Comparison of ENCODE assay signal across 7 cellular contexts in the genomic region with DNA sequence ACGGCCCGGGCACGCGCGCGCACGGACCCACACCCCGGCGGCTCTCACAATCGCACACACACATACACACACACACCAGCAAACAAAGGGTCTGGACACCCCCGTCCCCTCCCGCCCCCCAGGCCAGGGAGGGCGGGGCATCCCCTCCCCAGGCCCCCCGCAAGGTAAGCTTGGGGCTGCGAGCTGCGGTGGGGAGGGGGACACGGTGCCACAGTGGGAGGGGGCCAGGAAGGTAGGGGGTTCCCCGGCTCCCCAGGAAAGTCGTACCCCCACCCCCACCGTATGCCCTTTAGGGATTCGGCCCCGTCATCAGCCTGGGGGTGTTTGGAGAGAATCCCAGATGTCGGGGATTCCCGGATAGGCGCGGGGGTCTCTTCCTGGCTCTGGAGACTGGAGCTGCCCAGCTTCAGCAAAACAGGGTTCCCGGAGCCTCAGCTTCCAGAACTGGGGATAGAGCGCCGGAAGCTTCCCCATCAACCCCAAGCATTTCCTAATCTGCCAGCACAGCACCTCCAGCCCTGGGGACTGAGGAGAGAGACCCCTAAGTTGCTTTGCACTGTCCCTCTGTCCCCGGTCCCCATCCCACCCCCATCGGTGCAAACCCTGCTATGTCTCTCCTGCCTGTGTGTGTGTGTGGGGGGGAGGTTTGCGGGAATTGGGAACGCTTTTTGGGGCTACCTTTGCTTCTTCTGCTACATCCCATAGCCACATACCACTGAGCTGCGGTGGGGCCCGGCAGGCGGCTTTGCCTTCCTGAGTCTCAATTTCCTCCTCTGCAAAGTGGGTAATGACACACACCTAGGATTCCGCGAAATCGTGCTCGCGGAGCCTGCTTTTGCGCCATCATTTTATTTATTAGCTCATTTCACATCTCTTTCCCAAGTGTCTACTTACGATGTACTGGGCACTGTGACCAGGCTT. TPM values are rescaled to one million over a fixed set of nuclear protein-coding genes. Genes with fewer than 3 reads are reported as not detected.
DNase-seq lines count a peak whose midpoint lies in the region; ATAC-seq and TF ChIP-seq lines count a peak whose summit lies in the region.

No MANE protein-coding gene starts in this region.

- no peak for ATAC-seq in stimulated activated effector memory CD8-positive, alpha-beta T cell treated with anti-CD3 and anti-CD28 coated beads, Interleukin-12 subunit alpha, Interleukin-12 subunit beta, amount 100 ng/mL, for 72 hours
- ATAC-seq in GM19328 (IDR thresholded peaks at IDR 0.05; ENCODE audit: unreplicated experiment) (no peak), GM21447 (IDR thresholded peaks at IDR 0.05; ENCODE audit: unreplicated experiment) (no peak), HG03175 (IDR thresholded peaks at IDR 0.05; ENCODE audit: unreplicated experiment) (no peak)

- TF ChIP-seq CTCF in HL-60 (IDR thresholded peaks at IDR 0.05; ENCODE audit: insufficient read depth, low read length): no peak
- no peak for TF ChIP-seq CTCF in fibroblast of pulmonary artery (IDR thresholded peaks at IDR 0.05; ENCODE audit: low read length, missing control alignments)

- peaks cover 15% of the 10 kb centered on the region for H3K27me3 ChIP-seq in HL-60 (ENCODE audit: insufficient read depth, poor library complexity, severe bottlenecking)

- H3K4me3 ChIP-seq in HL-60 (replicated peaks; ENCODE audit: insufficient read depth, low read length) (0 out of 2 replicates have a peak overlapping the region, but pooled peaks have one; percentile 99), fibroblast of pulmonary artery (replicated peaks; ENCODE audit: low read depth, low read length) (peak overlapping the region; percentile 100)

- H3K36me3 Mint-ChIP-seq in activated CD4-positive, alpha-beta memory T cell treated with anti-CD3 and anti-CD28 coated beads, Interleukin-2, amount 10 ng/mL, durations not matched to agents 7 days and 5 days (ENCODE audit: low read depth): peaks cover 45% of the 10 kb centered on the region
- peaks cover 70% of the 10 kb centered on the region for H3K36me3 Mint-ChIP-seq in stimulated activated effector memory CD8-positive, alpha-beta T cell treated with anti-CD3 and anti-CD28 coated beads, Interleukin-12 subunit alpha, Interleukin-12 subunit beta, amount 100 ng/mL, for 72 hours

- POLR2A ChIA-PET in activated CD4-positive, alpha-beta memory T cell treated with anti-CD3 and anti-CD28 coated beads, Interleukin-2, amount 10 ng/mL, durations not matched to agents 7 days and 5 days (lab: Charles Lee): interaction anchor here (0.8 to 24.6 kb wide), 12 partner anchors 20 to 239 kb away, joined by 3 to 780 read pairs (median 5); partner anchors contain the start of genes CDKN2D, DNMT1, ICAM1 and MRPL4

- CTCF ChIA-PET in activated CD4-positive, alpha-beta memory T cell treated with anti-CD3 and anti-CD28 coated beads, Interleukin-2, amount 10 ng/mL, durations not matched to agents 7 days and 5 days (lab: Charles Lee): interaction anchor here (0.6 to 22.2 kb wide), 16 partner anchors 16 to 678 kb away, joined by 3 to 707 read pairs (median 4); partner anchors contain the start of genes CDKN2D, ICAM1, PDE4A and QTRT1

- H3K27ac ChIP-seq in HL-60 (replicated peaks): no peak overlapping the region

- peak overlapping the region; percentile 83 for H3K4me3 Mint-ChIP-seq in activated CD4-positive, alpha-beta memory T cell treated with anti-CD3 and anti-CD28 coated beads, Interleukin-2, amount 10 ng/mL, durations not matched to agents 7 days and 5 days
- H3K4me3 Mint-ChIP-seq in stimulated activated effector memory CD8-positive, alpha-beta T cell treated with anti-CD3 and anti-CD28 coated beads, Interleukin-12 subunit alpha, Interleukin-12 subunit beta, amount 100 ng/mL, for 72 hours: peak overlapping the region; percentile 96

- peaks cover 71% of the 10 kb centered on the region for H3K4me1 Mint-ChIP-seq in activated CD4-positive, alpha-beta memory T cell treated with anti-CD3 and anti-CD28 coated beads, Interleukin-2, amount 10 ng/mL, durations not matched to agents 7 days and 5 days
- H3K4me1 Mint-ChIP-seq in stimulated activated effector memory CD8-positive, alpha-beta T cell treated with anti-CD3 and anti-CD28 coated beads, Interleukin-12 subunit alpha, Interleukin-12 subunit beta, amount 100 ng/mL, for 72 hours: peaks cover 77% of the 10 kb centered on the region

- no peaks in the 10 kb centered on the region for H3K27me3 Mint-ChIP-seq in activated CD4-positive, alpha-beta memory T cell treated with anti-CD3 and anti-CD28 coated beads, Interleukin-2, amount 10 ng/mL, durations not matched to agents 7 days and 5 days

- DNase-seq in HL-60 (ENCODE audit: low read depth in 1 of 2, low spot score in 1 of 2) (no peak), fibroblast of pulmonary artery (ENCODE audit: low read depth) (no peak)
- peak; percentile 84 for DNase-seq in activated CD4-positive, alpha-beta memory T cell treated with anti-CD3 and anti-CD28 coated beads, Interleukin-2, amount 10 ng/mL, durations not matched to agents 7 days and 5 days
- peak in 1 of 2 donors; percentile 70 for DNase-seq in stimulated activated effector memory CD8-positive, alpha-beta T cell treated with anti-CD3 and anti-CD28 coated beads, Interleukin-12 subunit alpha, Interleukin-12 subunit beta, amount 100 ng/mL, for 72 hours (ENCODE audit: low spot score in 2 of 2)

- peak overlapping the region; percentile 95 for H3K27ac Mint-ChIP-seq in activated CD4-positive, alpha-beta memory T cell treated with anti-CD3 and anti-CD28 coated beads, Interleukin-2, amount 10 ng/mL, durations not matched to agents 7 days and 5 days
- H3K27ac Mint-ChIP-seq in stimulated activated effector memory CD8-positive, alpha-beta T cell treated with anti-CD3 and anti-CD28 coated beads, Interleukin-12 subunit alpha, Interleukin-12 subunit beta, amount 100 ng/mL, for 72 hours: peak overlapping the region; percentile 94

- no peaks in the 10 kb centered on the region for H3K9me3 Mint-ChIP-seq in activated CD4-positive, alpha-beta memory T cell treated with anti-CD3 and anti-CD28 coated beads, Interleukin-2, amount 10 ng/mL, durations not matched to agents 7 days and 5 days
- H3K9me3 Mint-ChIP-seq in stimulated activated effector memory CD8-positive, alpha-beta T cell treated with anti-CD3 and anti-CD28 coated beads, Interleukin-12 subunit alpha, Interleukin-12 subunit beta, amount 100 ng/mL, for 72 hours: no peaks in the 10 kb centered on the region

RNA-seq across cellular contexts. Expression of gene CDC37, which starts 1.8 kb away (rescaled TPM):
- total RNA-seq in activated CD4-positive, alpha-beta memory T cell treated with anti-CD3 and anti-CD28 coated beads, Interleukin-2, amount 10 ng/mL, durations not matched to agents 7 days and 5 days: 100 to 1,000 TPM; 239 to 244 TPM

RNA-seq across cellular contexts. Expression of gene PDE4A, which starts 15.2 kb away (rescaled TPM):
- total RNA-seq in activated CD4-positive, alpha-beta memory T cell treated with anti-CD3 and anti-CD28 coated beads, Interleukin-2, amount 10 ng/mL, durations not matched to agents 7 days and 5 days: 10 to 100 TPM; 56.2 to 58.1 TPM

RNA-seq across cellular contexts. Expression of gene TYK2, which starts 24.8 kb away (rescaled TPM):
- total RNA-seq in activated CD4-positive, alpha-beta memory T cell treated with anti-CD3 and anti-CD28 coated beads, Interleukin-2, amount 10 ng/mL, durations not matched to agents 7 days and 5 days: 100 to 1,000 TPM; 226 to 243 TPM
